ENCODE assay signal across 8 cellular contexts in the genomic region with DNA sequence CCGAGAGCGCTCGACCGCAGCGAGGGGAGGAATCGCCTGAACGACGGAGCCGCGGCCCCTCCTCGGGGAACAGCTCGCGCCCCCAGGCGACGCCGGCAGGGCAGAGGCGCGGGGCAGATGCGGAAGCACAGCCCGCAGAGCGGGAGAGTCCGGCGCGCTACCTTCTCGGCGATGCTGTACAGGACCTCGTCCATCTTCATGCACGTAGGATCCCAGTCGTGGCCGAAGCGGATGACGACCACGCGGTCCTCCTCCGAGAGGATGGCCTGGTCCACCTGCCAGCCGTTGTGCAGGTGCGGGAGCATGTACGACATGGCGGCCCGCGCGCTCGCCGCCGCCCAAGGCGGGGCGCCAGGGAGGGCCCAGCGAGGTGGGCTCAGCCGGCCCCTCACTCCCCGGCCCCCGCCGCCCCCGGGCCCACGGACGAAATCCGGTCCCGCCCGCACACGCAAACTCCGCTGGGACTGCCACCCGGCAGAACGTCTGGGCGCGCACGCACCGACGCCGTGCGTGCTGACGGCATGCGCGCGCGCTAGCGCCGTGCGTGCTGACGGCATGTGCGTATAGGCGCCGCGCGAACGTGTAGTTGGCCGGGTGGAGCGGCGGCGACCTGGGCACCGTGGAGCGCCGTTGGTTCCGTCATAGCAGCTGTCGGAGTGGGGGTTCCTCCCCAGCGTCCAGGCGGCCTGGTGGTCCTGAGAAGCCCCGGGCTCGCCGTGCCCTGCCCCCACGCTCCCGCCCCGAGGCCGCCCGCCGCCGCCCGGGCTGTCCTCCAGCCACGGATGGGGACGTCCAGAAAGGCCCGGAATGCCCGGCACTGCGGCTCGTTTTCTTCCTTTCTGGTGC. TPM values are rescaled to one million over a fixed set of nuclear protein-coding genes. Genes with fewer than 3 reads are reported as not detected.
DNase-seq lines count a peak whose midpoint lies in the region; ATAC-seq and TF ChIP-seq lines count a peak whose summit lies in the region.

A gene with protein sequence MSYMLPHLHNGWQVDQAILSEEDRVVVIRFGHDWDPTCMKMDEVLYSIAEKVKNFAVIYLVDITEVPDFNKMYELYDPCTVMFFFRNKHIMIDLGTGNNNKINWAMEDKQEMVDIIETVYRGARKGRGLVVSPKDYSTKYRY (minus strand): TSS at position 485 of the 846 bp plus-strand sequence. CDS start 171 bp downstream, at position 314.

- DNase-seq in ACHN (peak; percentile 81), NCI-H2196 (lab: John Stamatoyannopoulos, UW; ENCODE audit: unreplicated experiment) (peak; percentile 89), WERI-Rb-1 (peak; percentile 90), breast epithelium (ENCODE audit: low spot score in 2 of 2) (peak; percentile 70 to 75), iPS-NIHi7 (ENCODE audit: extremely low spot score) (peak; percentile 74), smooth muscle cell of the brain vasculature (ENCODE audit: low read depth, low spot score) (peak; percentile 46)

- H3K27me3 ChIP-seq in WERI-Rb-1 (ENCODE audit: insufficient read depth, low read depth, severe bottlenecking) (no peaks in the 10 kb centered on the region), breast epithelium (no peaks in the 10 kb centered on the region)

- H3K27ac ChIP-seq in WERI-Rb-1 (peak within 1 kb of the TSS; percentile 92), breast epithelium (peak within 1 kb of the TSS; percentile 94 to 98)

- intact Hi-C loops in breast epithelium (cut with DNase I; ENCODE audit: low total_unique reads), result no loop called here

- TF ChIP-seq POLR2A in GM18526 (IDR thresholded peaks at IDR 0.05; ENCODE audit: extremely low read depth, insufficient read length) (peak; percentile 91), breast epithelium (IDR thresholded peaks at IDR 0.05) (peak; percentile 48)

- peaks cover 4 to 11% of the 10 kb centered on the region in 2 donors for H3K4me1 ChIP-seq in breast epithelium

- peaks cover 41% of the 10 kb centered on the region for H3K36me3 ChIP-seq in WERI-Rb-1
- H3K36me3 ChIP-seq in breast epithelium, result no peaks in the 10 kb centered on the region

- peak; percentile 98 for ATAC-seq in HG03064 (IDR thresholded peaks at IDR 0.05; ENCODE audit: low read depth, unreplicated experiment)

- H3K4me3 ChIP-seq in WERI-Rb-1 (ENCODE audit: low read depth, low read length), result peak within 1 kb of the TSS; percentile 92
- peak within 1 kb of the TSS; percentile 89 to 91 (median 90) for H3K4me3 ChIP-seq in breast epithelium

- TF ChIP-seq CTCF in WERI-Rb-1 (IDR thresholded peaks at IDR 0.05; ENCODE audit: low read depth, low read length) (peak; percentile 56), breast epithelium (IDR thresholded peaks at IDR 0.05) (peak in 1 of 3 donors; percentile 14)

- H3K9me3 ChIP-seq in WERI-Rb-1 (ENCODE audit: severe bottlenecking), result no peaks in the 10 kb centered on the region
- no peaks in the 10 kb centered on the region for H3K9me3 ChIP-seq in breast epithelium

- in situ Hi-C loops in ACHN (cut with HindIII; ENCODE audit: low pct_ligation_motif_present, low pct_unique_long_range_greater_than_20kb, low sequenced_read_pairs), result no loop called here

RNA-seq across cellular contexts. Expression of the gene that starts here (rescaled TPM):
- 10 to 100 TPM; 21.4 to 39.2 (median 23.9) TPM for total RNA-seq in breast epithelium

Comparison
In these comparisons a context has a peak if more than half of its experiments do, and no peak if none do; other contexts are left out.
1. Peak in every context shown above with its lines: DNase-seq, ATAC-seq, H3K4me3 ChIP-seq and H3K27ac ChIP-seq.